In genomic region chr1:51313268-51313852, GRCh38 we compare ENCODE assay signal across 11 cellular contexts. TPM values are rescaled to one million over a fixed set of nuclear protein-coding genes. Genes with fewer than 3 reads are reported as not detected.
DNase-seq lines count a peak whose midpoint lies in the region; ATAC-seq and TF ChIP-seq lines count a peak whose summit lies in the region.
"Had no signal": no experiment of that assay in that cellular context is flagged by ENCODE, and none has a peak within 500 bp of the region (broad histone marks: within the 10 kb centered on the region; RNA-seq: fewer than 3 reads in every experiment).

No MANE protein-coding gene starts in this region.

- peak overlapping the region; percentile 97 for H3K27ac Mint-ChIP-seq in HFFc6
- H3K27ac Mint-ChIP-seq: activated CD8-positive, alpha-beta memory T cell treated with anti-CD3 and anti-CD28 coated beads, Interleukin-2, amount 10 ng/mL, durations not matched to agents 7 days and 5 days had no signal

- DNase-seq in HFFc6 (no peak), astrocyte of the spinal cord (ENCODE audit: low read depth, low spot score) (no peak), left colon (no peak), kidney glomerular epithelial cell (lab: John Stamatoyannopoulos, UW) (no peak), amniotic stem cell (lab: John Stamatoyannopoulos, UW) (no peak)
- DNase-seq in activated CD4-positive, alpha-beta T cell treated with anti-CD3 and anti-CD28 coated beads for 4 hours = no peak
- DNase-seq: activated CD8-positive, alpha-beta memory T cell treated with anti-CD3 and anti-CD28 coated beads, Interleukin-2, amount 10 ng/mL, durations not matched to agents 7 days and 5 days; dorsolateral prefrontal cortex; naive B cell had no signal

- no peaks in the 10 kb centered on the region for H3K27me3 ChIP-seq in ACC112 (ENCODE audit: insufficient read depth, low read length)
- H3K27me3 ChIP-seq: dorsolateral prefrontal cortex had no signal

- H3K9me3 Mint-ChIP-seq in HFFc6 = no peaks in the 10 kb centered on the region
- H3K9me3 Mint-ChIP-seq: naive B cell had no signal

- peak overlapping the region; percentile 93 for H2AFZ ChIP-seq in ACC112 (ENCODE audit: low read length, unreplicated experiment)

- H3K79me2 ChIP-seq in ACC112 (ENCODE audit: control insufficient read depth, insufficient read depth, low read length, unreplicated experiment) = no peaks in the 10 kb centered on the region

- in situ Hi-C loops in astrocyte of the spinal cord (cut with HindIII; ENCODE audit: low sequenced_read_pairs) = no loop called here

- ATAC-seq in left colon (peak; percentile 38), GM18520 (IDR thresholded peaks at IDR 0.05; ENCODE audit: unreplicated experiment) (no peak)

- H3K4me1 Mint-ChIP-seq in HFFc6 (ENCODE audit: low read depth) = peaks cover 28% of the 10 kb centered on the region

- H3K4me1 ChIP-seq in ACC112 (ENCODE audit: control insufficient read depth, insufficient read depth, low read length, unreplicated experiment) = peaks cover 17% of the 10 kb centered on the region

- H3K36me3 Mint-ChIP-seq in HFFc6 (ENCODE audit: low read depth) = no peaks in the 10 kb centered on the region
- H3K36me3 Mint-ChIP-seq: activated CD8-positive, alpha-beta memory T cell treated with anti-CD3 and anti-CD28 coated beads, Interleukin-2, amount 10 ng/mL, durations not matched to agents 7 days and 5 days; naive B cell had no signal

- H3K27me3 Mint-ChIP-seq in HFFc6 (ENCODE audit: insufficient read depth) = peaks cover 3% of the 10 kb centered on the region
- H3K27me3 Mint-ChIP-seq: activated CD8-positive, alpha-beta memory T cell treated with anti-CD3 and anti-CD28 coated beads, Interleukin-2, amount 10 ng/mL, durations not matched to agents 7 days and 5 days; naive B cell had no signal

- H3K4me3 ChIP-seq in ACC112 (ENCODE audit: low read depth, low read length) (no peak overlapping the region), astrocyte of the spinal cord (ENCODE audit: low read depth, low read length) (no peak overlapping the region)
- H3K4me3 ChIP-seq: dorsolateral prefrontal cortex had no signal

- peak; percentile 57 for TF ChIP-seq CTCF in HFFc6 (IDR thresholded peaks at IDR 0.05)
- TF ChIP-seq CTCF in astrocyte of the spinal cord (IDR thresholded peaks at IDR 0.05; ENCODE audit: low read depth, low read length) = peak; percentile 19

- H3K27ac ChIP-seq in ACC112 (ENCODE audit: low read depth, low read length) = peak overlapping the region; percentile 92
- H3K27ac ChIP-seq: dorsolateral prefrontal cortex had no signal

- H3K4me3 Mint-ChIP-seq in HFFc6 = no peak overlapping the region
- H3K4me3 Mint-ChIP-seq: activated CD8-positive, alpha-beta memory T cell treated with anti-CD3 and anti-CD28 coated beads, Interleukin-2, amount 10 ng/mL, durations not matched to agents 7 days and 5 days had no signal

- intact Hi-C loops in left colon (cut with DNase I, micrococcal nuclease) = no loop called here

- H3K36me3 ChIP-seq in ACC112 (ENCODE audit: insufficient read depth, low read length) = no peaks in the 10 kb centered on the region

RNA-seq across cellular contexts. Expression of gene TTC39A, which starts 17.0 kb away (rescaled TPM):
- total RNA-seq in HFFc6 (2021; fragmentation: NEBNext Ultra II Directional; extraction: Animal tissue kit (Norgen Biotek cat#: 25700)) = under 1 TPM in 4 of 6 experiments, not detected in 2; 0.10 to 0.52 (median 0.17) TPM
- total RNA-seq in left colon = 100 to 1,000 TPM in 1 of 2 donors, 10 to 100 TPM in 1; 80.4 to 114 TPM

Comparison
In these comparisons a context has a peak if more than half of its experiments do, and no peak if none do; other contexts are left out.
1. RNA of gene TTC39A, which starts 17.0 kb away (total RNA-seq): 80.4 to 114 TPM in left colon; 0.10 to 0.52 TPM in HFFc6; every median in the first group is over 10 times any median in the second.